ENCODE assay signal across 1 cellular context in the genomic region with DNA sequence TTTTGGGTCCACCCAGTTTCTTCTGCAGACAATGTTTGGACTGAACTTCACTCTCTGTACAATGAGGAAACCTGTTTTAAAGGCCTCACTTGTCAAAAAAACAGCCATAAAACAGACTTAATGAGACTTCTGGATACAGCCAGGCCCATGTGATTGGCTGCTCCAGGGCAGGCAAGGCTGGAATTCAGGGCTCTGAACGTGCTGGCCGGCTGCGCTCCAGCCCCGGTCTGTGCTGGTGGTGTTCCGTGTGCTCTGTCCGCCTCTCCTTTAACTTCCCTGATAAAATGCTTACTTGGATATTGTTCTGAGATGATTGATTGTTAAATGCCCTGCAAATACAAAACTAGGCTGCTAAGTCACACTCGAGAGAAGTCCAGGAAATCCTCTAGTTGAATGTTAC.
TF ChIP-seq lines count a peak whose summit lies in the region.

No MANE protein-coding gene starts in this region.

TF ChIP-seq in endothelial cell of umbilical vein, 7 proteins besides CTCF, POLR2A, EP300 and RAD21:
- TF ChIP-seq, protein P1, sequence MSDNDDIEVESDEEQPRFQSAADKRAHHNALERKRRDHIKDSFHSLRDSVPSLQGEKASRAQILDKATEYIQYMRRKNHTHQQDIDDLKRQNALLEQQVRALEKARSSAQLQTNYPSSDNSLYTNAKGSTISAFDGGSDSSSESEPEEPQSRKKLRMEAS (IDR thresholded peaks at IDR 0.05; ENCODE audit: insufficient read depth, insufficient read length), result no peak
- TF ChIP-seq GATA2 (IDR thresholded peaks at IDR 0.05; ENCODE audit: insufficient read depth, insufficient read length, low read depth, low read length) (no peak), EZH2 (IDR thresholded peaks at IDR 0.05; ENCODE audit: borderline replicate concordance, low read depth, low read length, severe bottlenecking) (no peak), JUN (IDR thresholded peaks at IDR 0.05; ENCODE audit: borderline replicate concordance, insufficient read depth, insufficient read length, low read depth) (no peak)
